1 cellular context compared by ENCODE assay signal in the genomic region with DNA sequence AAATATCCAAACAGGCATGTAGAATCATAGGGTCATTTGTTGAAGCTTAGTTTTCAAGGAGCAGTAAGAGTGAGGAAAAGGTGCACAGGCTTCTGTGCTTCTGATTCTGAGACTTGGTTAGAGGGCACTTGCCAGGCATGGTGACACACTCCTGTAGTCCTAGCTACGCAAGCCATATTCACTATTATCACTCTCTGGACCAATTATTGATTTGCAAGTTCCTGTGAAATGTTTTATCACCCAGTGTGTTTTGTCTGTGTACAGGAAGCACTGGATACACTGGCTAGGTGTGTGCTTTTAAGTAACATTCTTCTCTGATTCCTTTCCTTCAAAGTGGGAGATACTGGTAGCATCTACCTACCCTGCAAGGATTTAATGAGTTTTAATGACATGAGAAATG.
TF ChIP-seq lines count a peak whose summit lies in the region.

No MANE protein-coding gene starts in this region.

TF ChIP-seq in GM12891, 5 proteins besides CTCF, POLR2A, EP300 and RAD21:
- TF ChIP-seq POU2F2 (IDR thresholded peaks at IDR 0.05; ENCODE audit: low read depth, low read length) = no peak
- no peak for TF ChIP-seq SPI1 (IDR thresholded peaks at IDR 0.05; ENCODE audit: low read depth, low read length)
- TF ChIP-seq PAX5 (IDR thresholded peaks at IDR 0.05; ENCODE audit: insufficient read depth, low read length, severe bottlenecking) = no peak
- TF ChIP-seq POLR2AphosphoS5 (IDR thresholded peaks at IDR 0.05; ENCODE audit: low read depth, low read length) = no peak
- no peak for TF ChIP-seq TAF1 (IDR thresholded peaks at IDR 0.05; ENCODE audit: low read depth, low read length)
